ENCODE assay signal across 1 cellular context in the genomic region with DNA sequence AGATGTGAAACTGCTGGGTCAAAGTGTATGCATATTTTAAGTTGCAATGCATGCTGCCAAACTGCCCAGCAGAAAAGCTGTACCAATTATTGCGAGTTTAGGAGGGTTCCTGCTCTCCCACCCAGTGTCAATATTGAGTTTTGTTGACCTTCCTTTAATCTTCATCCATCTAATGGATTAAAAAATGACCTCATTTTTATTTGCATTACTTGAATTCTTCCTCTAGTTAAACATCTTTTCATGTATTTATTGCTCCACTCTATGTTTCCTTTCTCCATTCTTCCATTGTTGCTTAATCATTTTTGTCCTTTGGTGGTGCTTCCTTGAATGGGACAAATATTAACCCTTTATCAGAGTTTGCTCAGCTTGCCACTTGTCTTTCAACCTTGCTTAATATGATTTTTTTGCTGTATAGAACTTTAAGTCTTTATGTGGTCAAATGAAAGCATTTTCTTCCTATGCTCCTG.
TF ChIP-seq lines count a peak whose summit lies in the region.

No MANE protein-coding gene starts in this region.

TF ChIP-seq in HepG2, 621 proteins besides CTCF, POLR2A, EP300 and RAD21 (continued from another document and continues in another):
- TF ChIP-seq, protein P1, sequence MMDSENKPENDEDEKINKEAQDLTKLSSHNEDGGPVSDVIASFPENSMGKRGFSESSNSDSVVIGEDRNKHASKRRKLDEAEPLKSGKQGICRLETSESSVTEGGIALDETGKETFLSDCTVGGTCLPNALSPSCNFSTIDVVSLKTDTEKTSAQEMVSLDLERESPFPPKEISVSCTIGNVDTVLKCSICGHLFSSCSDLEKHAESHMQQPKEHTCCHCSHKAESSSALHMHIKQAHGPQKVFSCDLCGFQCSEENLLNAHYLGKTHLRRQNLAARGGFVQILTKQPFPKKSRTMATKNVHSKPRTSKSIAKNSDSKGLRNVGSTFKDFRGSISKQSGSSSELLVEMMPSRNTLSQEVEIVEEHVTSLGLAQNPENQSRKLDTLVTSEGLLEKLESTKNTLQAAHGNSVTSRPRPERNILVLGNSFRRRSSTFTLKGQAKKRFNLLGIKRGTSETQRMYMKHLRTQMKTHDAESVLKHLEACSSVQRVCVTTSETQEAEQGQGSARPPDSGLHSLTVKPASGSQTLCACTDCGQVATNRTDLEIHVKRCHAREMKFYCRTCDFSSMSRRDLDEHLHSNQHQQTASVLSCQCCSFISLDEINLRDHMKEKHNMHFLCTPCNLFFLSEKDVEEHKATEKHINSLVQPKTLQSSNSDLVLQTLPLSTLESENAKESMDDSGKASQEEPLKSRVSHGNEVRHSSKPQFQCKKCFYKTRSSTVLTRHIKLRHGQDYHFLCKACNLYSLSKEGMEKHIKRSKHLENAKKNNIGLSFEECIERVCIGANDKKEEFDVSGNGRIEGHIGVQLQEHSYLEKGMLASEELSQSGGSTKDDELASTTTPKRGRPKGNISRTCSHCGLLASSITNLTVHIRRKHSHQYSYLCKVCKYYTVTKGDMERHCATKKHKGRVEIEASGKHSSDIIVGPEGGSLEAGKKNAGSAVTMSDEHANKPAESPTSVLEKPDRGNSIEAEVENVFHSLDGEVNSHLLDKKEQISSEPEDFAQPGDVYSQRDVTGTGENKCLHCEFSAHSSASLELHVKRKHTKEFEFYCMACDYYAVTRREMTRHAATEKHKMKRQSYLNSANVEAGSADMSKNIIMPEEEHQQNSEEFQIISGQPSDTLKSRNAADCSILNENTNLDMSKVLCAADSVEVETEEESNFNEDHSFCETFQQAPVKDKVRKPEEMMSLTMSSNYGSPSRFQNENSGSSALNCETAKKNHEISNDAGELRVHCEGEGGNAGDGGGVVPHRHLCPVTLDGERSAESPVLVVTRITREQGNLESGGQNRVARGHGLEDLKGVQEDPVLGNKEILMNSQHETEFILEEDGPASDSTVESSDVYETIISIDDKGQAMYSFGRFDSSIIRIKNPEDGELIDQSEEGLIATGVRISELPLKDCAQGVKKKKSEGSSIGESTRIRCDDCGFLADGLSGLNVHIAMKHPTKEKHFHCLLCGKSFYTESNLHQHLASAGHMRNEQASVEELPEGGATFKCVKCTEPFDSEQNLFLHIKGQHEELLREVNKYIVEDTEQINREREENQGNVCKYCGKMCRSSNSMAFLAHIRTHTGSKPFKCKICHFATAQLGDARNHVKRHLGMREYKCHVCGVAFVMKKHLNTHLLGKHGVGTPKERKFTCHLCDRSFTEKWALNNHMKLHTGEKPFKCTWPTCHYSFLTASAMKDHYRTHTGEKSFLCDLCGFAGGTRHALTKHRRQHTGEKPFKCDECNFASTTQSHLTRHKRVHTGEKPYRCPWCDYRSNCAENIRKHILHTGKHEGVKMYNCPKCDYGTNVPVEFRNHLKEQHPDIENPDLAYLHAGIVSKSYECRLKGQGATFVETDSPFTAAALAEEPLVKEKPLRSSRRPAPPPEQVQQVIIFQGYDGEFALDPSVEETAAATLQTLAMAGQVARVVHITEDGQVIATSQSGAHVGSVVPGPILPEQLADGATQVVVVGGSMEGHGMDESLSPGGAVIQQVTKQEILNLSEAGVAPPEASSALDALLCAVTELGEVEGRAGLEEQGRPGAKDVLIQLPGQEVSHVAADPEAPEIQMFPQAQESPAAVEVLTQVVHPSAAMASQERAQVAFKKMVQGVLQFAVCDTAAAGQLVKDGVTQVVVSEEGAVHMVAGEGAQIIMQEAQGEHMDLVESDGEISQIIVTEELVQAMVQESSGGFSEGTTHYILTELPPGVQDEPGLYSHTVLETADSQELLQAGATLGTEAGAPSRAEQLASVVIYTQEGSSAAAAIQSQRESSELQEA (CRISPR knock-in tag; IDR thresholded peaks at IDR 0.05; ENCODE audit: not compliant biosample characterization), result no peak
- no peak for TF ChIP-seq ZNF367 (CRISPR knock-in tag; IDR thresholded peaks at IDR 0.05; ENCODE audit: borderline replicate concordance)
- TF ChIP-seq SP2 (CRISPR knock-in tag; IDR thresholded peaks at IDR 0.05), result no peak
- TF ChIP-seq NR2F6 (IDR thresholded peaks at IDR 0.05), result peak; percentile 95
- peak; percentile 89 for TF ChIP-seq NR2F6 (CRISPR knock-in tag; IDR thresholded peaks at IDR 0.05)
- TF ChIP-seq ZNF430 (CRISPR knock-in tag; IDR thresholded peaks at IDR 0.05), result 0 out of 2 replicates have a peak, but pooled peaks have one; percentile 14
- peak; percentile 50 for TF ChIP-seq TBL1XR1 (IDR thresholded peaks at IDR 0.05; ENCODE audit: borderline replicate concordance, low read length, partially characterized antibody)
- TF ChIP-seq, protein P2, sequence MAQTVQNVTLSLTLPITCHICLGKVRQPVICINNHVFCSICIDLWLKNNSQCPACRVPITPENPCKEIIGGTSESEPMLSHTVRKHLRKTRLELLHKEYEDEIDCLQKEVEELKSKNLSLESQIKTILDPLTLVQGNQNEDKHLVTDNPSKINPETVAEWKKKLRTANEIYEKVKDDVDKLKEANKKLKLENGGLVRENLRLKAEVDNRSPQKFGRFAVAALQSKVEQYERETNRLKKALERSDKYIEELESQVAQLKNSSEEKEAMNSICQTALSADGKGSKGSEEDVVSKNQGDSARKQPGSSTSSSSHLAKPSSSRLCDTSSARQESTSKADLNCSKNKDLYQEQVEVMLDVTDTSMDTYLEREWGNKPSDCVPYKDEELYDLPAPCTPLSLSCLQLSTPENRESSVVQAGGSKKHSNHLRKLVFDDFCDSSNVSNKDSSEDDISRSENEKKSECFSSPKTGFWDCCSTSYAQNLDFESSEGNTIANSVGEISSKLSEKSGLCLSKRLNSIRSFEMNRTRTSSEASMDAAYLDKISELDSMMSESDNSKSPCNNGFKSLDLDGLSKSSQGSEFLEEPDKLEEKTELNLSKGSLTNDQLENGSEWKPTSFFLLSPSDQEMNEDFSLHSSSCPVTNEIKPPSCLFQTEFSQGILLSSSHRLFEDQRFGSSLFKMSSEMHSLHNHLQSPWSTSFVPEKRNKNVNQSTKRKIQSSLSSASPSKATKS (CRISPR knock-in tag; IDR thresholded peaks at IDR 0.05), result no peak
- TF ChIP-seq GATAD2A (CRISPR knock-in tag; IDR thresholded peaks at IDR 0.05), result peak; percentile 99
- TF ChIP-seq HNRNPUL1 (IDR thresholded peaks at IDR 0.05; ENCODE audit: low read depth, low read length), result no peak
- TF ChIP-seq CREM (IDR thresholded peaks at IDR 0.05), result peak; percentile 91
- no peak for TF ChIP-seq CREM (CRISPR knock-in tag; IDR thresholded peaks at IDR 0.05)
- no peak for TF ChIP-seq ZNF788 (CRISPR knock-in tag; IDR thresholded peaks at IDR 0.05; ENCODE audit: borderline replicate concordance)
- 0 out of 2 replicates have a peak, but pooled peaks have one; percentile 28 for TF ChIP-seq SIX4 (CRISPR knock-in tag; IDR thresholded peaks at IDR 0.05)
- TF ChIP-seq CENPX (CRISPR knock-in tag; IDR thresholded peaks at IDR 0.05), result no peak
- TF ChIP-seq, protein P3, sequence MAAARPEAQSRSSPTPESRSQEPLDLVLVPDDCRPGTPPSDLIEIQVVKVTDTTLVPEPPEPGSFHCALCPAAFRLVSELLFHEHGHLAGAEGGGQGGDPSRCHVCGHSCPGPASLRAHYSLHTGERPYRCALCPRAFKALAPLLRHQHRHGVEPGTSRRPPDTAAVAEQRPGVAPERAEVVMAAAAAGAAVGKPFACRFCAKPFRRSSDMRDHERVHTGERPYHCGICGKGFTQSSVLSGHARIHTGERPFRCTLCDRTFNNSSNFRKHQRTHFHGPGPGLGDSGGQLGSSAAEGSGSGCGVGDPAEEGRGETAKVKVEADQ (CRISPR knock-in tag; IDR thresholded peaks at IDR 0.05; ENCODE audit: borderline replicate concordance), result no peak
- 0 out of 2 replicates have a peak, but pooled peaks have one; percentile 44 for TF ChIP-seq THAP11 (CRISPR knock-in tag; IDR thresholded peaks at IDR 0.05)
- peak; percentile 96 for TF ChIP-seq SOX5 (CRISPR knock-in tag; IDR thresholded peaks at IDR 0.05; ENCODE audit: borderline replicate concordance)
- TF ChIP-seq FOXO1 (CRISPR knock-in tag; IDR thresholded peaks at IDR 0.05), result peak; percentile 68
- TF ChIP-seq RBM22 (optimal IDR thresholded peaks at IDR 0.05; ENCODE audit: low read length), result peak; percentile 66
- no peak for TF ChIP-seq ZNF17 (CRISPR knock-in tag; IDR thresholded peaks at IDR 0.05)
- TF ChIP-seq ZNF792 (CRISPR knock-in tag; IDR thresholded peaks at IDR 0.05), result peak; percentile 26; the same call in 1 of the 2 replicates
- TF ChIP-seq, protein P4, sequence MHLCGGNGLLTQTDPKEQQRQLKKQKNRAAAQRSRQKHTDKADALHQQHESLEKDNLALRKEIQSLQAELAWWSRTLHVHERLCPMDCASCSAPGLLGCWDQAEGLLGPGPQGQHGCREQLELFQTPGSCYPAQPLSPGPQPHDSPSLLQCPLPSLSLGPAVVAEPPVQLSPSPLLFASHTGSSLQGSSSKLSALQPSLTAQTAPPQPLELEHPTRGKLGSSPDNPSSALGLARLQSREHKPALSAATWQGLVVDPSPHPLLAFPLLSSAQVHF (CRISPR knock-in tag; IDR thresholded peaks at IDR 0.05), result no peak
- TF ChIP-seq, protein P5, sequence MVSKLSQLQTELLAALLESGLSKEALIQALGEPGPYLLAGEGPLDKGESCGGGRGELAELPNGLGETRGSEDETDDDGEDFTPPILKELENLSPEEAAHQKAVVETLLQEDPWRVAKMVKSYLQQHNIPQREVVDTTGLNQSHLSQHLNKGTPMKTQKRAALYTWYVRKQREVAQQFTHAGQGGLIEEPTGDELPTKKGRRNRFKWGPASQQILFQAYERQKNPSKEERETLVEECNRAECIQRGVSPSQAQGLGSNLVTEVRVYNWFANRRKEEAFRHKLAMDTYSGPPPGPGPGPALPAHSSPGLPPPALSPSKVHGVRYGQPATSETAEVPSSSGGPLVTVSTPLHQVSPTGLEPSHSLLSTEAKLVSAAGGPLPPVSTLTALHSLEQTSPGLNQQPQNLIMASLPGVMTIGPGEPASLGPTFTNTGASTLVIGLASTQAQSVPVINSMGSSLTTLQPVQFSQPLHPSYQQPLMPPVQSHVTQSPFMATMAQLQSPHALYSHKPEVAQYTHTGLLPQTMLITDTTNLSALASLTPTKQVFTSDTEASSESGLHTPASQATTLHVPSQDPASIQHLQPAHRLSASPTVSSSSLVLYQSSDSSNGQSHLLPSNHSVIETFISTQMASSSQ (IDR thresholded peaks at IDR 0.05; ENCODE audit: low read depth), result no peak
- TF ChIP-seq, protein P5 (CRISPR knock-in tag; IDR thresholded peaks at IDR 0.05; ENCODE audit: borderline replicate concordance), result peak; percentile 83; the same call in 1 of the 2 replicates
- peak; percentile 95 for TF ChIP-seq CEBPG (CRISPR knock-in tag; IDR thresholded peaks at IDR 0.05)
- TF ChIP-seq NR2C2 (CRISPR knock-in tag; IDR thresholded peaks at IDR 0.05; ENCODE audit: borderline replicate concordance), result 0 out of 2 replicates have a peak, but pooled peaks have one; percentile 15
- no peak for TF ChIP-seq SALL1 (CRISPR knock-in tag; IDR thresholded peaks at IDR 0.05)
- TF ChIP-seq ZNF652 (CRISPR knock-in tag; IDR thresholded peaks at IDR 0.05; ENCODE audit: borderline replicate concordance, low read depth), result peak; percentile 97
- TF ChIP-seq TCF7L2 (IDR thresholded peaks at IDR 0.05; ENCODE audit: low read depth, low read length), result peak; percentile 74
- TF ChIP-seq FOXA1 (IDR thresholded peaks at IDR 0.05), result peak; percentile 93
- TF ChIP-seq FOXA1 (CRISPR knock-in tag; IDR thresholded peaks at IDR 0.05), result peak; percentile 96
- no peak for TF ChIP-seq YEATS4 (CRISPR knock-in tag; IDR thresholded peaks at IDR 0.05; ENCODE audit: borderline replicate concordance)
- 0 out of 2 replicates have a peak, but pooled peaks have one; percentile 23 for TF ChIP-seq ZMYM4 (CRISPR knock-in tag; IDR thresholded peaks at IDR 0.05)
- TF ChIP-seq SIX1 (CRISPR knock-in tag; IDR thresholded peaks at IDR 0.05; ENCODE audit: borderline replicate concordance), result 0 out of 2 replicates have a peak, but pooled peaks have one; percentile 41
- TF ChIP-seq MEF2D (CRISPR knock-in tag; IDR thresholded peaks at IDR 0.05), result no peak
- 0 out of 2 replicates have a peak, but pooled peaks have one; percentile 59 for TF ChIP-seq KDM4B (CRISPR knock-in tag; IDR thresholded peaks at IDR 0.05)
- TF ChIP-seq, protein P6, sequence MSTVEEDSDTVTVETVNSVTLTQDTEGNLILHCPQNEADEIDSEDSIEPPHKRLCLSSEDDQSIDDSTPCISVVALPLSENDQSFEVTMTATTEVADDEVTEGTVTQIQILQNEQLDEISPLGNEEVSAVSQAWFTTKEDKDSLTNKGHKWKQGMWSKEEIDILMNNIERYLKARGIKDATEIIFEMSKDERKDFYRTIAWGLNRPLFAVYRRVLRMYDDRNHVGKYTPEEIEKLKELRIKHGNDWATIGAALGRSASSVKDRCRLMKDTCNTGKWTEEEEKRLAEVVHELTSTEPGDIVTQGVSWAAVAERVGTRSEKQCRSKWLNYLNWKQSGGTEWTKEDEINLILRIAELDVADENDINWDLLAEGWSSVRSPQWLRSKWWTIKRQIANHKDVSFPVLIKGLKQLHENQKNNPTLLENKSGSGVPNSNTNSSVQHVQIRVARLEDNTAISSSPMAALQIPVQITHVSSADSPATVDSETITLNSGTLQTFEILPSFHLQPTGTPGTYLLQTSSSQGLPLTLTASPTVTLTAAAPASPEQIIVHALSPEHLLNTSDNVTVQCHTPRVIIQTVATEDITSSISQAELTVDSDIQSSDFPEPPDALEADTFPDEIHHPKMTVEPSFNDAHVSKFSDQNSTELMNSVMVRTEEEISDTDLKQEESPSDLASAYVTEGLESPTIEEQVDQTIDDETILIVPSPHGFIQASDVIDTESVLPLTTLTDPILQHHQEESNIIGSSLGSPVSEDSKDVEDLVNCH (CRISPR knock-in tag; IDR thresholded peaks at IDR 0.05), result no peak
- peak; percentile 80 for TF ChIP-seq RXRB (CRISPR knock-in tag; IDR thresholded peaks at IDR 0.05; ENCODE audit: borderline replicate concordance)
- peak; percentile 69; the same call in 1 of the 2 replicates for TF ChIP-seq HNF4G (IDR thresholded peaks at IDR 0.05; ENCODE audit: borderline replicate concordance, low read depth, low read length)
- no peak for TF ChIP-seq HNF4G (CRISPR knock-in tag; IDR thresholded peaks at IDR 0.05; ENCODE audit: borderline replicate concordance, low read depth)
- TF ChIP-seq ATF7 (IDR thresholded peaks at IDR 0.05), result peak; percentile 91
- TF ChIP-seq ATF7 (CRISPR knock-in tag; IDR thresholded peaks at IDR 0.05), result peak; percentile 45; the same call in 1 of the 2 replicates
- peak; percentile 54; the same call in 1 of the 2 replicates for TF ChIP-seq PHF21A (CRISPR knock-in tag; IDR thresholded peaks at IDR 0.05)
